Comparison of ENCODE assay signal across 9 cellular contexts in genomic region chr11:75022759-75023396, GRCh38.
DNase-seq lines count a peak whose midpoint lies in the region; ATAC-seq and TF ChIP-seq lines count a peak whose summit lies in the region.
"Had no signal": no experiment of that assay in that cellular context is flagged by ENCODE, and none has a peak within 500 bp of the region (broad histone marks: within the 10 kb centered on the region; RNA-seq: fewer than 3 reads in every experiment).

No MANE protein-coding gene starts in this region.

- ATAC-seq in HG02943 (IDR thresholded peaks at IDR 0.05; ENCODE audit: low read depth, unreplicated experiment) (peak; percentile 69), GM18517 (IDR thresholded peaks at IDR 0.05; ENCODE audit: unreplicated experiment) (no peak)

- H3K27ac ChIP-seq in caudate nucleus (ENCODE audit: low read depth, low read length): peak overlapping the region; percentile 38

- no peak overlapping the region for H3K4me3 ChIP-seq in GM12865 (ENCODE audit: low read depth, low read length)
- H3K4me3 ChIP-seq: skin epidermis had no signal

- TF ChIP-seq CTCF in GM12865 (IDR thresholded peaks at IDR 0.05; ENCODE audit: insufficient read depth, low read depth, low read length, missing control alignments): peak; percentile 98

- peak; percentile 87 for DNase-seq in GM12865 (ENCODE audit: low read depth)
- peak; percentile 49 for DNase-seq in NCI-H2196 treated with DMSO at 0.1 percent for 48 hours (lab: John Stamatoyannopoulos, UW; ENCODE audit: unreplicated experiment)
- peak; percentile 46 for DNase-seq in activated CD4-positive, CD25-positive, alpha-beta regulatory T cell treated with anti-CD3 and anti-CD28 coated beads, Interleukin-2, amount 50 U/mL, for 16 hours (ENCODE audit: low read depth, low spot score)
- DNase-seq in caudate nucleus (lab: John Stamatoyannopoulos, UW): peak in 58 of 61 donors; percentile 18 to 85 (median 60)
- DNase-seq in kidney glomerular epithelial cell (lab: John Stamatoyannopoulos, UW): peak; percentile 59
- peak; percentile 71 for DNase-seq in stimulated activated CD4-positive, alpha-beta T cell treated with anti-CD3 and anti-CD28 coated beads, Interleukin-1b, Interleukin-23, amount 100 ng/mL, for 48 hours
